In genomic region chr3:143081844-143082778, GRCh38 we compare ENCODE assay signal across 1 cellular context.
TF ChIP-seq lines count a peak whose summit lies in the region.

No MANE protein-coding gene starts in this region.

TF ChIP-seq in HepG2, 621 proteins besides CTCF, POLR2A, EP300 and RAD21 (continued from another document):
- TF ChIP-seq HNF1A (IDR thresholded peaks at IDR 0.05; ENCODE audit: low read depth) (no peak), HNF1A (CRISPR knock-in tag; IDR thresholded peaks at IDR 0.05; ENCODE audit: borderline replicate concordance) (no peak), EZH2 (conservative IDR thresholded peaks at IDR 0.05; ENCODE audit: low read depth, low read length) (no peak), NR2F6 (IDR thresholded peaks at IDR 0.05) (no peak), NR2F6 (CRISPR knock-in tag; IDR thresholded peaks at IDR 0.05) (no peak), PTBP1 (IDR thresholded peaks at IDR 0.05; ENCODE audit: low read depth, low read length, poor library complexity, severe bottlenecking) (no peak), ZSCAN29 (CRISPR knock-in tag; conservative IDR thresholded peaks at IDR 0.05) (no peak), GATA4 (IDR thresholded peaks at IDR 0.05; ENCODE audit: borderline replicate concordance, low read depth) (no peak), SRSF1 (optimal IDR thresholded peaks at IDR 0.05; ENCODE audit: low read depth, low read length) (no peak), ZNF607 (CRISPR knock-in tag; IDR thresholded peaks at IDR 0.05; ENCODE audit: borderline replicate concordance) (no peak), DNMT1 (CRISPR knock-in tag; IDR thresholded peaks at IDR 0.05) (no peak), ZKSCAN5 (CRISPR knock-in tag; IDR thresholded peaks at IDR 0.05) (no peak), NR2F2 (IDR thresholded peaks at IDR 0.05; ENCODE audit: borderline replicate concordance, low read depth) (no peak), TCF7L2 (IDR thresholded peaks at IDR 0.05; ENCODE audit: low read depth, low read length) (no peak), ATRX (CRISPR knock-in tag; IDR thresholded peaks at IDR 0.05; ENCODE audit: borderline replicate concordance) (no peak), ZNF275 (CRISPR knock-in tag; IDR thresholded peaks at IDR 0.05; ENCODE audit: borderline replicate concordance) (no peak), STAT6 (CRISPR knock-in tag; IDR thresholded peaks at IDR 0.05; ENCODE audit: borderline replicate concordance) (no peak), SRF (IDR thresholded peaks at IDR 0.05; ENCODE audit: low read depth, low read length) (no peak)
